Comparison of ENCODE assay signal across 7 cellular contexts in genomic region chr17:81237591-81238489, GRCh38. TPM values are rescaled to one million over a fixed set of nuclear protein-coding genes. Genes with fewer than 3 reads are reported as not detected.
DNase-seq lines count a peak whose midpoint lies in the region; ATAC-seq and TF ChIP-seq lines count a peak whose summit lies in the region.

No MANE protein-coding gene starts in this region.

- H3K4me1 Mint-ChIP-seq in glutamatergic neuron (ENCODE audit: low read depth, unreplicated experiment): peaks cover 21% of the 10 kb centered on the region

- H3K4me3 ChIP-seq in H7 (ENCODE audit: insufficient read depth, low read depth, low read length) (peak overlapping the region; percentile 80), SK-N-MC (peak overlapping the region; percentile 96), skin epidermis (peak overlapping the region; percentile 81 to 100 (median 93))

- peak overlapping the region; percentile 59 for H3K27ac Mint-ChIP-seq in glutamatergic neuron (ENCODE audit: unreplicated experiment)

- peaks cover 6% of the 10 kb centered on the region for H3K27me3 Mint-ChIP-seq in glutamatergic neuron (ENCODE audit: unreplicated experiment)

- ATAC-seq in GM18517 (IDR thresholded peaks at IDR 0.05; ENCODE audit: unreplicated experiment) (no peak), HG03159 (IDR thresholded peaks at IDR 0.05; ENCODE audit: unreplicated experiment) (no peak), GM18520 (IDR thresholded peaks at IDR 0.05; ENCODE audit: unreplicated experiment) (no peak)

- H3K27me3 ChIP-seq in H7 (ENCODE audit: control insufficient read depth, insufficient read depth, low read length): no peaks in the 10 kb centered on the region

- no peaks in the 10 kb centered on the region for H3K9me3 ChIP-seq in SK-N-MC (ENCODE audit: low read depth, low read length)

- H3K4me3 Mint-ChIP-seq in glutamatergic neuron (ENCODE audit: unreplicated experiment): peak overlapping the region; percentile 89

- H3K36me3 Mint-ChIP-seq in glutamatergic neuron (ENCODE audit: unreplicated experiment): no peaks in the 10 kb centered on the region

- no peak for TF ChIP-seq CTCF in glutamatergic neuron (IDR thresholded peaks at IDR 0.05; ENCODE audit: partially characterized antibody, unreplicated experiment)

- DNase-seq in H7 (no peak), SK-N-MC (ENCODE audit: low read depth, low spot score) (no peak), glutamatergic neuron (no peak)

- no peak overlapping the region for H3K27ac ChIP-seq in SK-N-MC
- H3K27ac ChIP-seq in skin epidermis: peak overlapping the region in 18 of 21 experiments; percentile 67 to 94 (median 87)

- H3K36me3 ChIP-seq in H7 (replicated peaks; ENCODE audit: control insufficient read depth, insufficient read depth, low read length): peaks cover 5% of the 10 kb centered on the region
- H3K36me3 ChIP-seq in SK-N-MC (ENCODE audit: insufficient read depth, low read length): peaks cover 4% of the 10 kb centered on the region

- peaks cover 11% of the 10 kb centered on the region for H3K9me3 Mint-ChIP-seq in glutamatergic neuron (ENCODE audit: unreplicated experiment)

- H3K9ac ChIP-seq in SK-N-MC (ENCODE audit: insufficient read length): peak overlapping the region; percentile 83

RNA-seq across cellular contexts. Expression of gene TEPSIN, which starts 1.0 kb away (rescaled TPM):
- 18.1 and 19.8 TPM in 2 replicates for total RNA-seq in H7 (2014; rRNA removed; shearing (Covaris generic))
- total RNA-seq in glutamatergic neuron (ENCODE audit: unreplicated experiment): 85.7 TPM

RNA-seq across cellular contexts. Expression of gene NDUFAF8, which starts 1.3 kb away (rescaled TPM):
- 32.6 and 38.8 TPM in 2 replicates for total RNA-seq in H7 (2014; rRNA removed; shearing (Covaris generic))
- 31.5 TPM for total RNA-seq in glutamatergic neuron (ENCODE audit: unreplicated experiment)

RNA-seq across cellular contexts. Expression of gene CEP131, which starts 15.1 kb away (rescaled TPM):
- 20.2 and 24.7 TPM in 2 replicates for total RNA-seq in H7 (2014; rRNA removed; shearing (Covaris generic))
- total RNA-seq in glutamatergic neuron (ENCODE audit: unreplicated experiment): 35.1 TPM

RNA-seq across cellular contexts. Expression of gene SLC38A10, which starts 57.3 kb away (rescaled TPM):
- total RNA-seq in H7 (2014; rRNA removed; shearing (Covaris generic)): 39.1 and 44.2 TPM in 2 replicates
- 92.4 TPM for total RNA-seq in glutamatergic neuron (ENCODE audit: unreplicated experiment)
